Comparison of ENCODE assay signal across 1 cellular context in genomic region chr6:159042824-159043181, GRCh38.
TF ChIP-seq lines count a peak whose summit lies in the region.

No MANE protein-coding gene starts in this region.

TF ChIP-seq in WTC11, 78 proteins besides CTCF, POLR2A, EP300 and RAD21 (continued from another document):
- no peak for TF ChIP-seq ZNF425 (CRISPR knock-in tag; conservative IDR thresholded peaks at IDR 0.05)
- TF ChIP-seq FOXP4 (CRISPR knock-in tag; IDR thresholded peaks at IDR 0.05): no peak
- no peak for TF ChIP-seq TP53 (CRISPR knock-in tag; IDR thresholded peaks at IDR 0.05)
- TF ChIP-seq ZNF396 (CRISPR knock-in tag; IDR thresholded peaks at IDR 0.05; ENCODE audit: borderline replicate concordance): no peak
- no peak for TF ChIP-seq FOXK1 (CRISPR knock-in tag; IDR thresholded peaks at IDR 0.05)
- no peak for TF ChIP-seq MLX (CRISPR knock-in tag; IDR thresholded peaks at IDR 0.05)
- no peak for TF ChIP-seq MAX (CRISPR knock-in tag; IDR thresholded peaks at IDR 0.05)
